Comparison of ENCODE assay signal across 2 cellular contexts in the genomic region with DNA sequence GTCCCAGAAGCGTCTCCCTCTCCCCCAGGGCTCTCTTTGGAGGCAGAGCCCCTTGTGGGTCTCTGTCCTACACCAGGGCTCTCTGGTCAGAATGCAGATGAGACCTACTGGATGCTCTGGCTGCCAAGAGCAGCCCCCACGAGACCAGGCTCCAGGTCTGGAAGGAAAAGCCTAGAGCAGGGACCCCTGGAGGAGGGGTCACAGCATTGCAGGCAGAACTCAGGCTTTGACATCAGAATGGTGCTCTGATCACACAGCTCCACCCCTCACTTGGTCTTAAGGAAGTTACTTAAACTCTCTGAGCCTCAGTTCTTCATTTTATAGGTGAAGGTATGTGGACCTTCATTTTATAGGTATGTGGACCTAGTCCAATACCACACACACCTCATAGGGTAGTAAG.
TF ChIP-seq lines count a peak whose summit lies in the region.

No MANE protein-coding gene starts in this region.

TF ChIP-seq in A549, 52 proteins besides CTCF, POLR2A, EP300 and RAD21 (continued from another document):
- TF ChIP-seq, protein P1, sequence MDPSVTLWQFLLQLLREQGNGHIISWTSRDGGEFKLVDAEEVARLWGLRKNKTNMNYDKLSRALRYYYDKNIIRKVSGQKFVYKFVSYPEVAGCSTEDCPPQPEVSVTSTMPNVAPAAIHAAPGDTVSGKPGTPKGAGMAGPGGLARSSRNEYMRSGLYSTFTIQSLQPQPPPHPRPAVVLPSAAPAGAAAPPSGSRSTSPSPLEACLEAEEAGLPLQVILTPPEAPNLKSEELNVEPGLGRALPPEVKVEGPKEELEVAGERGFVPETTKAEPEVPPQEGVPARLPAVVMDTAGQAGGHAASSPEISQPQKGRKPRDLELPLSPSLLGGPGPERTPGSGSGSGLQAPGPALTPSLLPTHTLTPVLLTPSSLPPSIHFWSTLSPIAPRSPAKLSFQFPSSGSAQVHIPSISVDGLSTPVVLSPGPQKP (IDR thresholded peaks at IDR 0.05; ENCODE audit: low read depth, low read length): no peak
- TF ChIP-seq HEYL (CRISPR knock-in tag; IDR thresholded peaks at IDR 0.05) (no peak), MAX (IDR thresholded peaks at IDR 0.05) (no peak), SREBF2 (IDR thresholded peaks at IDR 0.05) (no peak), E2F6 (IDR thresholded peaks at IDR 0.05; ENCODE audit: borderline replicate concordance, low read depth) (no peak), ATOH8 (CRISPR knock-in tag; IDR thresholded peaks at IDR 0.05; ENCODE audit: low read depth) (no peak), CBX8 (IDR thresholded peaks at IDR 0.05) (no peak), GATA3 (IDR thresholded peaks at IDR 0.05; ENCODE audit: borderline replicate concordance) (no peak)
- TF ChIP-seq, protein P2, sequence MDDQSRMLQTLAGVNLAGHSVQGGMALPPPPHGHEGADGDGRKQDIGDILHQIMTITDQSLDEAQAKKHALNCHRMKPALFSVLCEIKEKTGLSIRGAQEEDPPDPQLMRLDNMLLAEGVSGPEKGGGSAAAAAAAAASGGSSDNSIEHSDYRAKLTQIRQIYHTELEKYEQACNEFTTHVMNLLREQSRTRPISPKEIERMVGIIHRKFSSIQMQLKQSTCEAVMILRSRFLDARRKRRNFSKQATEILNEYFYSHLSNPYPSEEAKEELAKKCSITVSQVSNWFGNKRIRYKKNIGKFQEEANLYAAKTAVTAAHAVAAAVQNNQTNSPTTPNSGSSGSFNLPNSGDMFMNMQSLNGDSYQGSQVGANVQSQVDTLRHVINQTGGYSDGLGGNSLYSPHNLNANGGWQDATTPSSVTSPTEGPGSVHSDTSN (IDR thresholded peaks at IDR 0.05): no peak

TF ChIP-seq in SK-N-SH, 30 proteins besides CTCF, POLR2A, EP300 and RAD21 (continued from another document):
- TF ChIP-seq ZBTB33 (IDR thresholded peaks at IDR 0.05; ENCODE audit: borderline replicate concordance, low read depth) (no peak), GATA2 (CRISPR knock-in tag; IDR thresholded peaks at IDR 0.05) (no peak), SIN3A (IDR thresholded peaks at IDR 0.05; ENCODE audit: borderline replicate concordance, low read depth, low read length) (no peak), RFX5 (IDR thresholded peaks at IDR 0.05; ENCODE audit: low read length) (no peak), USF2 (IDR thresholded peaks at IDR 0.05; ENCODE audit: borderline replicate concordance, low read depth, low read length) (no peak), NRF1 (IDR thresholded peaks at IDR 0.05; ENCODE audit: low read depth, low read length) (no peak), NFIC (IDR thresholded peaks at IDR 0.05; ENCODE audit: borderline replicate concordance) (no peak), MEF2A (IDR thresholded peaks at IDR 0.05; ENCODE audit: borderline replicate concordance, low read depth) (no peak)
